ENCODE assay signal across 1 cellular context in genomic region chr13:73025212-73026012, GRCh38.
TF ChIP-seq lines count a peak whose summit lies in the region.

No MANE protein-coding gene starts in this region.

TF ChIP-seq in IMR-90, 13 proteins besides CTCF, POLR2A, EP300 and RAD21 (continued from another document):
- no peak for TF ChIP-seq BHLHE40 (IDR thresholded peaks at IDR 0.05; ENCODE audit: low read depth, low read length)
- no peak for TF ChIP-seq FOS (IDR thresholded peaks at IDR 0.05; ENCODE audit: low read depth, low read length)
